21 cellular contexts compared by ENCODE assay signal in the genomic region with DNA sequence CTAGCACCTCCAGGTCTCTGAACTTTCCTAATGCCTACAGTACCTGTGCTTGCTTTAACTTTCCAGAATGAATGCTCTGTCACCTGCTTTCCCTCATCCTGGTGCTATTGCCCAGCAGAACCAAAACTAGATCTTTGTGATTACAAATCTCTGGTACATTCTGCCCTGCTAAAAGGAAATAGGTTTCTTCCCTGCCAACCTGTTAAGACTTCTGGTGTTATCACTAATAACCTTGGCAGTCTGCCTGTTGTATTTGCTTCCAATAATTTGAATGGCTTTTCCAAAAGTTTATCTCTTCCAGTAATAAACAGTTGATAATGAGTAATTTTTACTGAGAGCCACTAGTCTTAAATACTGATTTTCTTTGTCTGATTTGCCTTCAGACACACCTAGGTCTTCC. TPM values are rescaled to one million over a fixed set of nuclear protein-coding genes. Genes with fewer than 3 reads are reported as not detected.
DNase-seq lines count a peak whose midpoint lies in the region; ATAC-seq, FAIRE-seq and TF ChIP-seq lines count a peak whose summit lies in the region.
"Had no signal": no experiment of that assay in that cellular context is flagged by ENCODE, and none has a peak within 500 bp of the region (broad histone marks: within the 10 kb centered on the region; RNA-seq: fewer than 3 reads in every experiment).

No MANE protein-coding gene starts in this region.

- no peak for DNase-seq in activated naive CD8-positive, alpha-beta T cell treated with anti-CD3 and anti-CD28 coated beads for 36 hours
- DNase-seq in GM23338 (ENCODE audit: low spot score): no peak
- DNase-seq in GM12878 (ENCODE audit: low read depth, low spot score): no peak
- no peak for DNase-seq in gastrocnemius medialis
- DNase-seq in aorta: no peak
- no peak for DNase-seq in RCC 7860 (ENCODE audit: low spot score)
- DNase-seq: C1 segment of cervical spinal cord, H9, NCI-H1105 treated with DMSO at 0.1 percent for 48 hours, NCI-H1694 treated with DMSO at 0.1 percent for 48 hours, NCI-H446, NCI-H748 treated with DMSO at 0.1 percent for 48 hours, PC-3 had no signal

- H3K9me3 Mint-ChIP-seq in activated naive CD8-positive, alpha-beta T cell (ENCODE audit: low read depth): no peaks in the 10 kb centered on the region
- no peaks in the 10 kb centered on the region for H3K9me3 Mint-ChIP-seq in activated naive CD8-positive, alpha-beta T cell treated with anti-CD3 and anti-CD28 coated beads for 36 hours
- H3K9me3 Mint-ChIP-seq in GM23338: no peaks in the 10 kb centered on the region
- H3K9me3 Mint-ChIP-seq: H9, IgD-negative memory B cell had no signal

- H3K36me3 Mint-ChIP-seq in activated naive CD8-positive, alpha-beta T cell: peaks cover 7% of the 10 kb centered on the region
- H3K36me3 Mint-ChIP-seq in activated naive CD8-positive, alpha-beta T cell treated with anti-CD3 and anti-CD28 coated beads for 36 hours: peaks cover 9% of the 10 kb centered on the region
- H3K36me3 Mint-ChIP-seq in GM23338 (ENCODE audit: low read depth): peaks cover 35% of the 10 kb centered on the region

- no peak overlapping the region for H2AFZ ChIP-seq in GM23338
- no peak overlapping the region for H2AFZ ChIP-seq in GM12878 (ENCODE audit: control insufficient read depth, low read depth, low read length)

- TSS peak; percentile 31 for BruUV-seq in GM12878 (replicated peaks; lab: Mats Ljungman, UMichigan)

- H3K27ac ChIP-seq in GM23338 (ENCODE audit: low read depth) (peak overlapping the region; percentile 69; the same call in 1 of the 2 replicates), GM12878 (ENCODE audit: control insufficient read depth, insufficient read depth) (no peak overlapping the region), gastrocnemius medialis (peak overlapping the region in 3 of 4 donors; percentile 5 to 51 (median 24)), aorta (ENCODE audit: low read depth in 1 of 2, low read length in 2 of 2) (no peak overlapping the region)
- H3K27ac ChIP-seq: HL-60 had no signal

- RAD21 ChIA-PET in GM12878 (lab: Charles Lee; ENCODE audit: unreplicated experiment): no interaction called here

- no peak for TF ChIP-seq CTCF in GM23338 (conservative IDR thresholded peaks at IDR 0.05; ENCODE audit: low read depth in 2 of 2)
- TF ChIP-seq CTCF in GM12878 (IDR thresholded peaks at IDR 0.05 in 2 of 3, conservative IDR thresholded peaks at IDR 0.05 in 1 of 3; ENCODE audit: control insufficient read depth in 2 of 3, extremely low read depth in 1 of 3, insufficient read depth in 1 of 3, low read depth in 3 of 3, low read length in 3 of 3): no peak
- TF ChIP-seq CTCF in gastrocnemius medialis (IDR thresholded peaks at IDR 0.05 in 4 of 5, conservative IDR thresholded peaks at IDR 0.05 in 1 of 5): no peak

- in situ Hi-C loops in GM12878 (cut with MboI) (no loop called here), gastrocnemius medialis (cut with MboI; ENCODE audit: low sequenced_read_pairs in 4 of 4) (no loop called here)

- FAIRE-seq in GM12878 (lab: Jason Lieb, UNC) (no peak), RCC 7860 (lab: Jason Lieb, UNC) (no peak)
- FAIRE-seq: GM19239, HTR-8/SVneo had no signal

- H3K4me2 ChIP-seq in GM23338: no peak overlapping the region
- no peak overlapping the region for H3K4me2 ChIP-seq in GM12878 (ENCODE audit: control insufficient read depth, insufficient read depth)

- H3K9me3 ChIP-seq in GM12878 (replicated peaks; ENCODE audit: control insufficient read depth, insufficient read depth, low read length) (no peaks in the 10 kb centered on the region), gastrocnemius medialis (no peaks in the 10 kb centered on the region), aorta (ENCODE audit: control insufficient read depth, low read length) (no peaks in the 10 kb centered on the region)

- CTCF ChIA-PET in GM12878 (lab: Yijun Ruan, JAX): no interaction called here

- intact Hi-C loops in GM12878 (cut with micrococcal nuclease; ENCODE audit: unreplicated experiment): no loop called here
- intact Hi-C loops in gastrocnemius medialis (cut with DNase I; ENCODE audit: low total_unique reads): no loop called here
- intact Hi-C loops in aorta (cut with DNase I): no loop called here

- no peak for TF ChIP-seq RAD21 in GM12878 (IDR thresholded peaks at IDR 0.05; ENCODE audit: insufficient read depth, low read depth, low read length)

- H3K79me2 ChIP-seq in GM23338 (replicated peaks; ENCODE audit: insufficient read depth): no peaks in the 10 kb centered on the region
- no peaks in the 10 kb centered on the region for H3K79me2 ChIP-seq in GM12878 (ENCODE audit: control insufficient read depth, insufficient read depth, low read length)

- H3K27me3 ChIP-seq in GM23338 (ENCODE audit: insufficient read depth) (no peaks in the 10 kb centered on the region), GM12878 (replicated peaks in 1 of 2; ENCODE audit: control insufficient read depth in 2 of 2, insufficient read depth in 2 of 2, low read length in 1 of 2) (no peaks in the 10 kb centered on the region), gastrocnemius medialis (no peaks in the 10 kb centered on the region), aorta (ENCODE audit: control insufficient read depth in 1 of 2, insufficient read depth in 2 of 2, low read length in 1 of 2) (no peaks in the 10 kb centered on the region)

- H4K20me1 ChIP-seq in GM23338 (replicated peaks; ENCODE audit: insufficient read depth) (0 out of 2 replicates have a peak, but pooled peaks cover 7% of the 10 kb centered on the region), GM12878 (ENCODE audit: control insufficient read depth, insufficient read depth) (no peaks in the 10 kb centered on the region)

- no peak overlapping the region for H3K9ac ChIP-seq in GM12878 (ENCODE audit: control insufficient read depth, insufficient read depth, low read length)

- H3K27ac Mint-ChIP-seq in activated naive CD8-positive, alpha-beta T cell: peak overlapping the region; percentile 41
- no peak overlapping the region for H3K27ac Mint-ChIP-seq in activated naive CD8-positive, alpha-beta T cell treated with anti-CD3 and anti-CD28 coated beads for 36 hours
- no peak overlapping the region for H3K27ac Mint-ChIP-seq in GM23338
- H3K27ac Mint-ChIP-seq: IgD-negative memory B cell had no signal

- H3K36me3 ChIP-seq in GM23338 (ENCODE audit: insufficient read depth): peaks cover 31% of the 10 kb centered on the region
- H3K36me3 ChIP-seq in GM12878 (ENCODE audit: control insufficient read depth in 2 of 2, insufficient read depth in 2 of 2, low read length in 1 of 2): peaks cover 3 to 31% of the 10 kb centered on the region in 2 experiments
- peaks cover 3 to 48% of the 10 kb centered on the region in 2 donors for H3K36me3 ChIP-seq in gastrocnemius medialis
- H3K36me3 ChIP-seq in aorta (ENCODE audit: control insufficient read depth in 1 of 2, insufficient read depth in 2 of 2, low read length in 1 of 2): peaks cover 0 to 7% of the 10 kb centered on the region in 2 donors

- H3K9me2 ChIP-seq in GM23338 (ENCODE audit: insufficient read depth): no peaks in the 10 kb centered on the region

- no peak overlapping the region for H3K4me3 Mint-ChIP-seq in activated naive CD8-positive, alpha-beta T cell
- no peak overlapping the region for H3K4me3 Mint-ChIP-seq in activated naive CD8-positive, alpha-beta T cell treated with anti-CD3 and anti-CD28 coated beads for 36 hours
- no peak overlapping the region for H3K4me3 Mint-ChIP-seq in GM23338
- H3K4me3 Mint-ChIP-seq: H9, IgD-negative memory B cell had no signal

- peaks cover 8% of the 10 kb centered on the region for H3K4me1 ChIP-seq in GM23338 (ENCODE audit: insufficient read depth)
- H3K4me1 ChIP-seq in GM12878 (ENCODE audit: control insufficient read depth, insufficient read depth, low read length): no peaks in the 10 kb centered on the region
- H3K4me1 ChIP-seq in gastrocnemius medialis: peaks cover 17 to 37% of the 10 kb centered on the region in 2 donors
- H3K4me1 ChIP-seq in aorta (ENCODE audit: control insufficient read depth in 1 of 2, insufficient read depth in 2 of 2, low read length in 2 of 2): no peaks in the 10 kb centered on the region

- no peaks in the 10 kb centered on the region for H3F3A ChIP-seq in GM23338 (replicated peaks; ENCODE audit: low read depth)

- no peaks in the 10 kb centered on the region for H3K27me3 Mint-ChIP-seq in activated naive CD8-positive, alpha-beta T cell
- H3K27me3 Mint-ChIP-seq in activated naive CD8-positive, alpha-beta T cell treated with anti-CD3 and anti-CD28 coated beads for 36 hours: no peaks in the 10 kb centered on the region
- H3K27me3 Mint-ChIP-seq in GM23338 (ENCODE audit: insufficient read depth, low read depth, poor library complexity): peaks cover 4% of the 10 kb centered on the region
- H3K27me3 Mint-ChIP-seq: IgD-negative memory B cell had no signal

- ATAC-seq in GM23338 (no peak), GM12878 (no peak), gastrocnemius medialis (no peak), HG03432 (IDR thresholded peaks at IDR 0.05; ENCODE audit: unreplicated experiment) (no peak), aorta (ENCODE audit: low FRiP score) (no peak)
- ATAC-seq: PC-3 had no signal

- TF ChIP-seq EP300 in GM12878 (IDR thresholded peaks at IDR 0.05; ENCODE audit: borderline replicate concordance in 1 of 2, control insufficient read depth in 1 of 2, low read depth in 2 of 2, low read length in 2 of 2): no peak

- H3K4me3 ChIP-seq in GM23338: no peak overlapping the region
- H3K4me3 ChIP-seq in GM12878: no peak overlapping the region
- H3K4me3 ChIP-seq in gastrocnemius medialis: no peak overlapping the region
- no peak overlapping the region for H3K4me3 ChIP-seq in aorta (ENCODE audit: low read length in 2 of 2)

- POLR2A ChIA-PET in GM12878 (lab: Charles Lee): no interaction called here

- SMC1A ChIA-PET in GM12878 (lab: Charles Lee; ENCODE audit: uncharacterized antibody, unreplicated experiment): no interaction called here

- no peaks in the 10 kb centered on the region for H3K4me1 Mint-ChIP-seq in activated naive CD8-positive, alpha-beta T cell (ENCODE audit: low read depth)
- peaks cover 5% of the 10 kb centered on the region for H3K4me1 Mint-ChIP-seq in activated naive CD8-positive, alpha-beta T cell treated with anti-CD3 and anti-CD28 coated beads for 36 hours
- peaks cover 11% of the 10 kb centered on the region for H3K4me1 Mint-ChIP-seq in GM23338
- H3K4me1 Mint-ChIP-seq: IgD-negative memory B cell had no signal

- TF ChIP-seq POLR2A in GM12878 (IDR thresholded peaks at IDR 0.05; ENCODE audit: low read depth, low read length): no peak
- no peak for TF ChIP-seq POLR2A in gastrocnemius medialis (IDR thresholded peaks at IDR 0.05)

RNA-seq across cellular contexts. Expression of a gene that starts 15.4 kb away (rescaled TPM):
- total RNA-seq in activated naive CD8-positive, alpha-beta T cell treated with anti-CD3 and anti-CD28 coated beads for 36 hours: not detected
- not detected in 2 replicates for total RNA-seq in GM23338 (2014; rRNA removed; shearing (Covaris generic))
- polyA plus RNA-seq in GM23338 (2016; fragmentation: Nextera tagmentation; extraction: Ambion mirVana) (0.19 and 0.35 TPM in 2 replicates), GM12878 (2011; rRNA removed) (not detected in 2 replicates), GM12878 (2014; fragmentation: Illumina TruSeq; extraction: Trizol) (not detected in 2 replicates), GM12878 (2014; fragmentation: Nextera tagmentation; extraction: Ambion mirVana) (under 1 TPM; 0.07 to 0.13 TPM), GM12878 (2014; rRNA removed) (not detected in 2 replicates), GM12878 (2016; fragmentation: Nextera tagmentation; extraction: Ambion mirVana) (under 1 TPM in 1 of 2 experiments, not detected in 1; 0.15 TPM), aorta (not detected)
- total RNA-seq in GM12878 (2013; cell fraction: nucleolus; rRNA removed): not detected in 2 replicates
- total RNA-seq in GM12878 (2014; rRNA removed) (not detected in 2 replicates), GM12878 (2014; rRNA removed; fragmentation: Illumina TruSeq; extraction: Trizol) (not detected in 2 replicates), GM12878 (2021) (not detected in 2 replicates), gastrocnemius medialis (not detected), aorta (not detected)
- polyA plus RNA-seq in GM12878 (2011; ENCODE audit: low read depth): not detected
- polyA plus RNA-seq in GM12878 (2011; cell fraction: cytosol; rRNA removed): not detected in 2 replicates
- not detected in 2 replicates for polyA plus RNA-seq in GM12878 (2011; cell fraction: nucleus; rRNA removed)
- polyA plus RNA-seq in GM12878 (2012): not detected in 2 replicates
- polyA minus RNA-seq in GM12878 (2011; rRNA and poly(A)+ RNA removed): not detected in 2 replicates
- not detected in 2 replicates for polyA minus RNA-seq in GM12878 (2011; cell fraction: cytosol; rRNA and poly(A)+ RNA removed)
- polyA minus RNA-seq in GM12878 (2011; cell fraction: nucleus; rRNA and poly(A)+ RNA removed): not detected in 2 replicates
- total RNA-seq: H9, LHCN-M2, PC-3, SK-MEL-5 had no signal
- polyA plus RNA-seq: IgD-negative memory B cell had no signal

RNA-seq across cellular contexts. Expression of a gene that starts 22.4 kb away (rescaled TPM):
- 1 to 10 TPM; 5.6 TPM for total RNA-seq in activated naive CD8-positive, alpha-beta T cell treated with anti-CD3 and anti-CD28 coated beads for 36 hours
- total RNA-seq in GM23338 (2014; rRNA removed; shearing (Covaris generic)): 16.4 and 19.2 TPM in 2 replicates
- polyA plus RNA-seq in GM23338 (2016; fragmentation: Nextera tagmentation; extraction: Ambion mirVana) (8.7 and 9.1 TPM in 2 replicates), GM12878 (2011; rRNA removed) (26.7 and 32.7 TPM in 2 replicates), GM12878 (2014; fragmentation: Illumina TruSeq; extraction: Trizol) (20.8 and 22.8 TPM in 2 replicates), GM12878 (2014; fragmentation: Nextera tagmentation; extraction: Ambion mirVana) (1 to 10 TPM; 2.2 to 7.3 TPM), GM12878 (2014; rRNA removed) (13.4 and 13.5 TPM in 2 replicates), GM12878 (2016; fragmentation: Nextera tagmentation; extraction: Ambion mirVana) (1 to 10 TPM; 1.7 to 2.5 TPM), aorta (1 to 10 TPM; 3.4 to 9.3 TPM)
- total RNA-seq in GM12878 (2013; cell fraction: nucleolus; rRNA removed): 70.8 and 76.9 TPM in 2 replicates
- total RNA-seq in GM12878 (2014; rRNA removed) (16.6 and 19.5 TPM in 2 replicates), GM12878 (2014; rRNA removed; fragmentation: Illumina TruSeq; extraction: Trizol) (15.4 and 18.9 TPM in 2 replicates), GM12878 (2021) (10.0 and 10.9 TPM in 2 replicates), gastrocnemius medialis (10 to 100 TPM; 12.6 to 17.6 (median 13.9) TPM), aorta (10 to 100 TPM; 17.8 to 19.6 TPM)
- 6.6 TPM for polyA plus RNA-seq in GM12878 (2011; ENCODE audit: low read depth)
- 12.3 and 13.2 TPM in 2 replicates for polyA plus RNA-seq in GM12878 (2011; cell fraction: cytosol; rRNA removed)
- polyA plus RNA-seq in GM12878 (2011; cell fraction: nucleus; rRNA removed): 33.0 and 34.8 TPM in 2 replicates
- 5.6 and 6.0 TPM in 2 replicates for polyA plus RNA-seq in GM12878 (2012)
- polyA minus RNA-seq in GM12878 (2011; rRNA and poly(A)+ RNA removed): 14.6 and 16.9 TPM in 2 replicates
- polyA minus RNA-seq in GM12878 (2011; cell fraction: cytosol; rRNA and poly(A)+ RNA removed): 5.1 and 5.3 TPM in 2 replicates
- polyA minus RNA-seq in GM12878 (2011; cell fraction: nucleus; rRNA and poly(A)+ RNA removed): 16.9 and 21.7 TPM in 2 replicates

RNA-seq across cellular contexts. Expression of a gene that starts 32.4 kb away (rescaled TPM):
- 100 to 1,000 TPM; 291 to 306 TPM for total RNA-seq in activated naive CD8-positive, alpha-beta T cell treated with anti-CD3 and anti-CD28 coated beads for 36 hours
- total RNA-seq in GM23338 (2014; rRNA removed; shearing (Covaris generic)): 122 and 135 TPM in 2 replicates
- polyA plus RNA-seq in GM23338 (2016; fragmentation: Nextera tagmentation; extraction: Ambion mirVana): 78.2 and 88.0 TPM in 2 replicates
- 460 and 484 TPM in 2 replicates for total RNA-seq in GM12878 (2013; cell fraction: nucleolus; rRNA removed)
- 357 and 361 TPM in 2 replicates for total RNA-seq in GM12878 (2014; rRNA removed)
- 422 and 424 TPM in 2 replicates for total RNA-seq in GM12878 (2014; rRNA removed; fragmentation: Illumina TruSeq; extraction: Trizol)
- 307 and 335 TPM in 2 replicates for total RNA-seq in GM12878 (2021)
- 181 TPM for polyA plus RNA-seq in GM12878 (2011; ENCODE audit: low read depth)
- 563 and 679 TPM in 2 replicates for polyA plus RNA-seq in GM12878 (2011; rRNA removed)
- 391 and 397 TPM in 2 replicates for polyA plus RNA-seq in GM12878 (2011; cell fraction: cytosol; rRNA removed)
- 391 and 477 TPM in 2 replicates for polyA plus RNA-seq in GM12878 (2011; cell fraction: nucleus; rRNA removed)
- 254 and 308 TPM in 2 replicates for polyA plus RNA-seq in GM12878 (2012)
- 324 and 389 TPM in 2 replicates for polyA plus RNA-seq in GM12878 (2014; fragmentation: Illumina TruSeq; extraction: Trizol)
- polyA plus RNA-seq in GM12878 (2014; fragmentation: Nextera tagmentation; extraction: Ambion mirVana): 100 to 1,000 TPM; 256 to 277 TPM
- polyA plus RNA-seq in GM12878 (2014; rRNA removed): 239 and 273 TPM in 2 replicates
- 100 to 1,000 TPM; 330 to 340 TPM for polyA plus RNA-seq in GM12878 (2016; fragmentation: Nextera tagmentation; extraction: Ambion mirVana)
- 619 and 752 TPM in 2 replicates for polyA minus RNA-seq in GM12878 (2011; rRNA and poly(A)+ RNA removed)
- polyA minus RNA-seq in GM12878 (2011; cell fraction: cytosol; rRNA and poly(A)+ RNA removed): 157 and 190 TPM in 2 replicates
- polyA minus RNA-seq in GM12878 (2011; cell fraction: nucleus; rRNA and poly(A)+ RNA removed): 148 and 220 TPM in 2 replicates
- 100 to 1,000 TPM; 204 to 335 (median 276) TPM for total RNA-seq in gastrocnemius medialis
- 100 to 1,000 TPM; 140 to 143 TPM for total RNA-seq in aorta
- polyA plus RNA-seq in aorta: 100 to 1,000 TPM; 122 to 123 TPM

Comparison
In these comparisons a context has a peak if more than half of its experiments do, and no peak if none do; other contexts are left out.
1. H3K27ac ChIP-seq: peak in GM23338 (single experiment) and gastrocnemius medialis (3 of 4); none in GM12878 (single experiment) and aorta (0 of 2).